In genomic region chr9:89801723-89802680, GRCh38 we compare ENCODE assay signal across 22 cellular contexts.
DNase-seq lines count a peak whose midpoint lies in the region; ATAC-seq and TF ChIP-seq lines count a peak whose summit lies in the region.
"Had no signal": no experiment of that assay in that cellular context is flagged by ENCODE, and none has a peak within 500 bp of the region (broad histone marks: within the 10 kb centered on the region; RNA-seq: fewer than 3 reads in every experiment).

No MANE protein-coding gene starts in this region.

- H3K36me3 ChIP-seq in gastroesophageal sphincter (no peaks in the 10 kb centered on the region), tibial artery (no peaks in the 10 kb centered on the region)
- H3K36me3 ChIP-seq: transverse colon had no signal

- no peak for DNase-seq in activated naive CD8-positive, alpha-beta T cell treated with anti-CD3 and anti-CD28 coated beads, Interleukin-2, amount 10 ng/mL, durations not matched to agents 7 days and 5 days
- no peak for DNase-seq in activated naive CD8-positive, alpha-beta T cell treated with anti-CD3 and anti-CD28 coated beads, Interleukin-2, amount 50 U/mL, for 24 hours
- DNase-seq in nephron progenitor cell (no peak), tibial artery (peak in 1 of 2 donors; percentile 68), foreskin melanocyte (no peak), ureter (ENCODE audit: low spot score) (no peak)
- DNase-seq: activated naive CD4-positive, alpha-beta T cell treated with Interleukin-2 at 50 U/mL for 16 hours; activated T-cell treated with anti-CD3 and anti-CD28 coated beads, Interleukin-2, amount 50 U/mL, for 24 hours; AML-193; CD8-positive, alpha-beta memory T cell; dermis blood vessel endothelial cell; glutamatergic neuron; GOT3; naive B cell; NCI-H1694; NCI-H526; occipital lobe; stimulated activated naive CD8-positive, alpha-beta T cell treated with anti-CD3 and anti-CD28 coated beads, Interleukin-15, amount 100 ng/mL, for 72 hours; transverse colon had no signal

- H3K4me3 Mint-ChIP-seq in activated naive CD8-positive, alpha-beta T cell treated with anti-CD3 and anti-CD28 coated beads, Interleukin-2, amount 10 ng/mL, durations not matched to agents 7 days and 5 days = no peak overlapping the region
- no peak overlapping the region for H3K4me3 Mint-ChIP-seq in activated naive CD8-positive, alpha-beta T cell treated with anti-CD3 and anti-CD28 coated beads, Interleukin-2, amount 50 U/mL, for 24 hours
- H3K4me3 Mint-ChIP-seq in nephron progenitor cell = no peak overlapping the region
- H3K4me3 Mint-ChIP-seq: activated T-cell treated with anti-CD3 and anti-CD28 coated beads, Interleukin-2, amount 50 U/mL, for 24 hours; CD8-positive, alpha-beta memory T cell; naive B cell; stimulated activated naive CD8-positive, alpha-beta T cell treated with anti-CD3 and anti-CD28 coated beads, Interleukin-15, amount 100 ng/mL, for 72 hours had no signal

- no peaks in the 10 kb centered on the region for H3K36me3 Mint-ChIP-seq in activated naive CD8-positive, alpha-beta T cell treated with anti-CD3 and anti-CD28 coated beads, Interleukin-2, amount 10 ng/mL, durations not matched to agents 7 days and 5 days
- no peaks in the 10 kb centered on the region for H3K36me3 Mint-ChIP-seq in activated naive CD8-positive, alpha-beta T cell treated with anti-CD3 and anti-CD28 coated beads, Interleukin-2, amount 50 U/mL, for 24 hours (ENCODE audit: low read depth)
- H3K36me3 Mint-ChIP-seq in nephron progenitor cell (ENCODE audit: low read depth) = no peaks in the 10 kb centered on the region
- H3K36me3 Mint-ChIP-seq: CD8-positive, alpha-beta memory T cell; naive B cell had no signal

- peak overlapping the region; percentile 12 for H3K27ac Mint-ChIP-seq in activated naive CD8-positive, alpha-beta T cell treated with anti-CD3 and anti-CD28 coated beads, Interleukin-2, amount 10 ng/mL, durations not matched to agents 7 days and 5 days
- no peak overlapping the region for H3K27ac Mint-ChIP-seq in activated naive CD8-positive, alpha-beta T cell treated with anti-CD3 and anti-CD28 coated beads, Interleukin-2, amount 50 U/mL, for 24 hours
- H3K27ac Mint-ChIP-seq in nephron progenitor cell = peak overlapping the region; percentile 23
- H3K27ac Mint-ChIP-seq: activated T-cell treated with anti-CD3 and anti-CD28 coated beads, Interleukin-2, amount 50 U/mL, for 24 hours; CD8-positive, alpha-beta memory T cell; stimulated activated naive CD8-positive, alpha-beta T cell treated with anti-CD3 and anti-CD28 coated beads, Interleukin-15, amount 100 ng/mL, for 72 hours had no signal

- POLR2A ChIA-PET in activated naive CD8-positive, alpha-beta T cell treated with anti-CD3 and anti-CD28 coated beads, Interleukin-2, amount 10 ng/mL, durations not matched to agents 7 days and 5 days (lab: Charles Lee) = no interaction called here

- TF ChIP-seq POLR2A in gastroesophageal sphincter (IDR thresholded peaks at IDR 0.05) = no peak

- no peak for TF ChIP-seq CTCF in gastroesophageal sphincter (IDR thresholded peaks at IDR 0.05)
- TF ChIP-seq CTCF in nephron progenitor cell (IDR thresholded peaks at IDR 0.05) = no peak
- peak; percentile 7 to 20 for TF ChIP-seq CTCF in tibial artery (IDR thresholded peaks at IDR 0.05)

- ATAC-seq in activated naive CD8-positive, alpha-beta T cell treated with anti-CD3 and anti-CD28 coated beads, Interleukin-2, amount 10 ng/mL, durations not matched to agents 7 days and 5 days (ENCODE audit: low read depth) = no peak
- no peak for ATAC-seq in activated naive CD8-positive, alpha-beta T cell treated with anti-CD3 and anti-CD28 coated beads, Interleukin-2, amount 50 U/mL, for 24 hours
- ATAC-seq in gastroesophageal sphincter (peak; percentile 29), HG03175 (IDR thresholded peaks at IDR 0.05; ENCODE audit: unreplicated experiment) (no peak)
- ATAC-seq: stimulated activated naive CD8-positive, alpha-beta T cell treated with anti-CD3 and anti-CD28 coated beads, Interleukin-15, amount 100 ng/mL, for 72 hours had no signal

- peaks cover 7% of the 10 kb centered on the region for H3K4me1 Mint-ChIP-seq in activated naive CD8-positive, alpha-beta T cell treated with anti-CD3 and anti-CD28 coated beads, Interleukin-2, amount 10 ng/mL, durations not matched to agents 7 days and 5 days
- H3K4me1 Mint-ChIP-seq in activated naive CD8-positive, alpha-beta T cell treated with anti-CD3 and anti-CD28 coated beads, Interleukin-2, amount 50 U/mL, for 24 hours = peaks cover 11% of the 10 kb centered on the region
- H3K4me1 Mint-ChIP-seq in nephron progenitor cell = peaks cover 65% of the 10 kb centered on the region
- H3K4me1 Mint-ChIP-seq: CD8-positive, alpha-beta memory T cell; naive B cell had no signal

- H3K4me1 ChIP-seq in gastroesophageal sphincter (peaks cover 0 to 24% (median 8%) of the 10 kb centered on the region in 3 donors), tibial artery (peaks cover 0 to 30% (median 24%) of the 10 kb centered on the region in 4 donors)

- WGBS in gastroesophageal sphincter (ENCODE audit: low coverage in 1 of 2), 2 donors = 68 to 69% methylated on average over 11 to 13 of the region's 14 CpGs

- no peaks in the 10 kb centered on the region for H3K9me3 Mint-ChIP-seq in activated naive CD8-positive, alpha-beta T cell treated with anti-CD3 and anti-CD28 coated beads, Interleukin-2, amount 10 ng/mL, durations not matched to agents 7 days and 5 days
- no peaks in the 10 kb centered on the region for H3K9me3 Mint-ChIP-seq in activated naive CD8-positive, alpha-beta T cell treated with anti-CD3 and anti-CD28 coated beads, Interleukin-2, amount 50 U/mL, for 24 hours
- H3K9me3 Mint-ChIP-seq in nephron progenitor cell = no peaks in the 10 kb centered on the region
- H3K9me3 Mint-ChIP-seq: activated T-cell treated with anti-CD3 and anti-CD28 coated beads, Interleukin-2, amount 50 U/mL, for 24 hours; CD8-positive, alpha-beta memory T cell; naive B cell; stimulated activated naive CD8-positive, alpha-beta T cell treated with anti-CD3 and anti-CD28 coated beads, Interleukin-15, amount 100 ng/mL, for 72 hours had no signal

- TF ChIP-seq EP300 in gastroesophageal sphincter (IDR thresholded peaks at IDR 0.05) = no peak

- H3K4me3 ChIP-seq in gastroesophageal sphincter = no peak overlapping the region
- H3K4me3 ChIP-seq in tibial artery = no peak overlapping the region
- H3K4me3 ChIP-seq: transverse colon had no signal

- H3K27ac ChIP-seq in gastroesophageal sphincter (no peak overlapping the region), tibial artery (peak overlapping the region; percentile 62 to 69)
- H3K27ac ChIP-seq: KMS-11, transverse colon had no signal

- H3K27me3 ChIP-seq in gastroesophageal sphincter (no peaks in the 10 kb centered on the region), tibial artery (no peaks in the 10 kb centered on the region)
- H3K27me3 ChIP-seq: transverse colon had no signal

- intact Hi-C loops in tibial artery (cut with DNase I; ENCODE audit: low total_unique reads) = no loop called here

- H3K9me3 ChIP-seq in gastroesophageal sphincter (no peaks in the 10 kb centered on the region), tibial artery (no peaks in the 10 kb centered on the region)
- H3K9me3 ChIP-seq: transverse colon had no signal

- H3K27me3 Mint-ChIP-seq in activated naive CD8-positive, alpha-beta T cell treated with anti-CD3 and anti-CD28 coated beads, Interleukin-2, amount 10 ng/mL, durations not matched to agents 7 days and 5 days = peaks cover 22% of the 10 kb centered on the region
- peaks cover 7% of the 10 kb centered on the region for H3K27me3 Mint-ChIP-seq in activated naive CD8-positive, alpha-beta T cell treated with anti-CD3 and anti-CD28 coated beads, Interleukin-2, amount 50 U/mL, for 24 hours
- peaks cover 18% of the 10 kb centered on the region for H3K27me3 Mint-ChIP-seq in nephron progenitor cell (ENCODE audit: low read depth, poor library complexity)
- H3K27me3 Mint-ChIP-seq: activated T-cell treated with anti-CD3 and anti-CD28 coated beads, Interleukin-2, amount 50 U/mL, for 24 hours had no signal

Comparison
In these comparisons a context has a peak if more than half of its experiments do, and no peak if none do; other contexts are left out.
1. H3K27ac ChIP-seq: peak in tibial artery (2 of 2); none in gastroesophageal sphincter (0 of 4).
2. CTCF ChIP-seq: peak in tibial artery (2 of 2); none in gastroesophageal sphincter (0 of 4) and nephron progenitor cell (single experiment).